ENCODE assay signal across 2 cellular contexts in genomic region chr3:109920749-109921148, GRCh38.
TF ChIP-seq lines count a peak whose summit lies in the region.

No MANE protein-coding gene starts in this region.

TF ChIP-seq in HCT116, 20 proteins besides CTCF, POLR2A, EP300 and RAD21 (continued from another document):
- TF ChIP-seq REST (IDR thresholded peaks at IDR 0.05; ENCODE audit: low read depth) (no peak), ZFX (IDR thresholded peaks at IDR 0.05) (no peak), SIN3A (IDR thresholded peaks at IDR 0.05; ENCODE audit: low read depth) (no peak), ZBTB33 (IDR thresholded peaks at IDR 0.05; ENCODE audit: extremely low read depth, insufficient replicate concordance, low read length) (no peak), YY1 (IDR thresholded peaks at IDR 0.05; ENCODE audit: extremely low read depth, insufficient replicate concordance, low read depth, low read length) (no peak)

TF ChIP-seq in SK-N-SH treated with all-trans-retinoic acid at 6 μM for 48 hours, 23 proteins besides CTCF, POLR2A, EP300 and RAD21 (continued from another document):
- TF ChIP-seq TSHZ2 (CRISPR knock-in tag; IDR thresholded peaks at IDR 0.05) (no peak), SNAI2 (CRISPR knock-in tag; IDR thresholded peaks at IDR 0.05) (no peak)
